ENCODE assay signal across 8 cellular contexts in the genomic region with DNA sequence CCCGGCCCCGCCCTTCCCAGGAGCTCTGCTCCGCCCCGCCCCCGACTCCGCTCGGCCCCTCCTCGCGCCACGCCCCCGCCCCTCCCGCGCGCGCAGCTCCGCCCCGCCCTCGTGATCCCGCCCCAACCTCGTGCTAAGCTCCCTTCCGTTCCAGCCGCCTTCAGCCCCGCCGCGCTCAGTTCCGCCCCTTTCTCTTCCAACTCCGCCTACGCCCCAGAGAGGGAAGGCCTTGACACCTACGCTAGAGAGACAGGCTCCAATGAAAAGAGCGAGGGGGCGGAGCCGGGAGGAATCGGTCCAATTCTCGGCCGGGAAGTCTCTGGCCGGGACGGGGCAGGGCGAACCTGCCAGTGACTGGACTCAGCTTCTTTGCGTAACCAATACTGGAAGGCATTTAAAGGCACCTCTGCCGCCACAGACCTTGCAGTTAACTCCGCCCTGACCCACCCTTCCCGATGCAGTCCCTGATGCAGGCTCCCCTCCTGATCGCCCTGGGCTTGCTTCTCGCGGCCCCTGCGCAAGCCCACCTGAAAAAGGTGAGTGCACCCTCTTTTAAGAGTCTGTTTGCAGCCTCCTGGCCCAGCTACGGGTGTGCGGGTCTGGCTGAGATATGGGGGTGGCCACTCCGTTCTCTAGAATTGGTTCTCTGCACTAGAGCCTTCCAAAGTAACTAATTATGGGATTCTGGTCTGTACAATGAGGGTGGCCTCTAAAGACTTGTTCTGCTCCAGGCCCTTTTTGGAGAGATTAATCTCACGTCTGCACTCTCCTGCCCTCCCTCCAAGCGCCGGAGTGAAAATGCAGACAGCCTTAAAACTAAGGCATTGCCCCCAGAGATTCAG. TPM values are rescaled to one million over a fixed set of nuclear protein-coding genes. Genes with fewer than 3 reads are reported as not detected.
A peak's percentile ranks its signal among the peaks of the same experiment; 100 is the strongest.
DNase-seq lines count a peak whose midpoint lies in the region; ATAC-seq and TF ChIP-seq lines count a peak whose summit lies in the region.

Gene GM2A, plus strand, starts transcription at position 424 of the 842 bp plus-strand sequence. Its CDS starts 32 bp downstream, at position 456.

- peak; percentile 88 for ATAC-seq in activated T-helper 17 cell treated with anti-CD3 and anti-CD28 coated beads, Interleukin-2, amount 50 U/mL, for 72 hours (replicated peaks)
- peak; percentile 81 to 83 for ATAC-seq in naive B cell (ENCODE audit: low read depth in 2 of 2)
- peak; percentile 89 for ATAC-seq in stimulated activated memory B cell treated with anti-CD40 and anti-IgM and Interleukin-4, amounts not matched to agents 10 μg/mL and 1 μg/mL and 100 μg/mL, for 72 hours

- POLR2A ChIA-PET in RWPE1 (lab: Yijun Ruan, JAX; ENCODE audit: low non-redundant PET), result interaction anchor here (0.6 to 1.9 kb wide), 5 partner anchors 10 to 405 kb away, joined by 3 to 6 read pairs (median 3); no protein-coding TSS in a partner anchor

- no peaks in the 10 kb centered on the region for H3K9me3 Mint-ChIP-seq in activated T-helper 17 cell treated with anti-CD3 and anti-CD28 coated beads, Interleukin-2, amount 50 U/mL, for 72 hours
- H3K9me3 Mint-ChIP-seq in naive B cell, result no peaks in the 10 kb centered on the region
- peaks cover 3% of the 10 kb centered on the region for H3K9me3 Mint-ChIP-seq in stimulated activated memory B cell treated with anti-CD40 and anti-IgM and Interleukin-4, amounts not matched to agents 10 μg/mL and 1 μg/mL and 100 μg/mL, for 72 hours

- H3K27ac Mint-ChIP-seq in activated T-helper 17 cell treated with anti-CD3 and anti-CD28 coated beads, Interleukin-2, amount 50 U/mL, for 72 hours, result peak within 1 kb of the TSS; percentile 89
- peak within 1 kb of the TSS; percentile 92 to 99 (median 99) for H3K27ac Mint-ChIP-seq in naive B cell
- H3K27ac Mint-ChIP-seq in stimulated activated memory B cell treated with anti-CD40 and anti-IgM and Interleukin-4, amounts not matched to agents 10 μg/mL and 1 μg/mL and 100 μg/mL, for 72 hours, result peak within 1 kb of the TSS; percentile 87

- H3K36me3 Mint-ChIP-seq in activated T-helper 17 cell treated with anti-CD3 and anti-CD28 coated beads, Interleukin-2, amount 50 U/mL, for 72 hours (ENCODE audit: low read depth), result no peaks in the 10 kb centered on the region
- H3K36me3 Mint-ChIP-seq in naive B cell, result peaks cover 0 to 3% of the 10 kb centered on the region in 2 donors
- H3K36me3 Mint-ChIP-seq in stimulated activated memory B cell treated with anti-CD40 and anti-IgM and Interleukin-4, amounts not matched to agents 10 μg/mL and 1 μg/mL and 100 μg/mL, for 72 hours, result peaks cover 27% of the 10 kb centered on the region

- TF ChIP-seq CTCF in LNCaP clone FGC (IDR thresholded peaks at IDR 0.05; ENCODE audit: control insufficient read depth, extremely low read depth, insufficient read depth) (no peak), RWPE1 (conservative IDR thresholded peaks at IDR 0.05; ENCODE audit: low read depth) (no peak)

- peak; percentile 100 for DNase-seq in Daoy (ENCODE audit: low read depth)
- DNase-seq in GOT3 (lab: John Stamatoyannopoulos, UW), result peak; percentile 99
- peak; percentile 99 for DNase-seq in LNCaP clone FGC (ENCODE audit: low read depth)
- peak; percentile 99 for DNase-seq in RWPE1 (ENCODE audit: low spot score)
- peak; percentile 99 for DNase-seq in fibroblast of gingiva (ENCODE audit: low read depth)
- peak; percentile 99 for DNase-seq in naive B cell

- H3K27ac ChIP-seq in RWPE1, result peak within 1 kb of the TSS; percentile 73

- peaks cover 32% of the 10 kb centered on the region for H3K4me1 Mint-ChIP-seq in activated T-helper 17 cell treated with anti-CD3 and anti-CD28 coated beads, Interleukin-2, amount 50 U/mL, for 72 hours
- H3K4me1 Mint-ChIP-seq in naive B cell, result peaks cover 43 to 67% (median 55%) of the 10 kb centered on the region in 3 donors
- H3K4me1 Mint-ChIP-seq in stimulated activated memory B cell treated with anti-CD40 and anti-IgM and Interleukin-4, amounts not matched to agents 10 μg/mL and 1 μg/mL and 100 μg/mL, for 72 hours, result peaks cover 59% of the 10 kb centered on the region

- H3K27me3 Mint-ChIP-seq in activated T-helper 17 cell treated with anti-CD3 and anti-CD28 coated beads, Interleukin-2, amount 50 U/mL, for 72 hours, result no peaks in the 10 kb centered on the region
- H3K27me3 Mint-ChIP-seq in naive B cell, result no peaks in the 10 kb centered on the region
- H3K27me3 Mint-ChIP-seq in stimulated activated memory B cell treated with anti-CD40 and anti-IgM and Interleukin-4, amounts not matched to agents 10 μg/mL and 1 μg/mL and 100 μg/mL, for 72 hours, result no peaks in the 10 kb centered on the region

- CTCF ChIA-PET in RWPE1 (lab: Yijun Ruan, JAX), result interaction anchor here (0.6 to 1.6 kb wide), 4 partner anchors 12 to 449 kb away, joined by 3 to 5 read pairs (median 4); no protein-coding TSS in a partner anchor

- H3K4me3 ChIP-seq in LNCaP clone FGC (ENCODE audit: low read depth, low read length), result peak within 1 kb of the TSS; percentile 92

- H3K4me3 Mint-ChIP-seq in activated T-helper 17 cell treated with anti-CD3 and anti-CD28 coated beads, Interleukin-2, amount 50 U/mL, for 72 hours, result peak within 1 kb of the TSS; percentile 81
- peak within 1 kb of the TSS; percentile 88 to 99 (median 96) for H3K4me3 Mint-ChIP-seq in naive B cell
- peak within 1 kb of the TSS; percentile 99 for H3K4me3 Mint-ChIP-seq in stimulated activated memory B cell treated with anti-CD40 and anti-IgM and Interleukin-4, amounts not matched to agents 10 μg/mL and 1 μg/mL and 100 μg/mL, for 72 hours

RNA-seq across cellular contexts. Expression of gene GM2A, which starts in this region (rescaled TPM):
- 8.8 and 10.9 TPM in 2 replicates for total RNA-seq in Daoy (2014; rRNA removed; shearing (Covaris generic))
- total RNA-seq in activated T-helper 17 cell treated with anti-CD3 and anti-CD28 coated beads, Interleukin-2, amount 50 U/mL, for 72 hours, result 10 to 100 TPM; 32.2 to 41.1 TPM
- polyA plus RNA-seq in naive B cell (ENCODE audit: low read depth in 6 of 6), result 10 to 100 TPM; 37.6 to 74.5 (median 53.4) TPM

Comparison
In these comparisons a context has a peak if more than half of its experiments do, and no peak if none do; other contexts are left out.
1. Peak in every context shown above with its lines: DNase-seq, ATAC-seq, H3K4me3 ChIP-seq and H3K27ac ChIP-seq.